In the genomic region with DNA sequence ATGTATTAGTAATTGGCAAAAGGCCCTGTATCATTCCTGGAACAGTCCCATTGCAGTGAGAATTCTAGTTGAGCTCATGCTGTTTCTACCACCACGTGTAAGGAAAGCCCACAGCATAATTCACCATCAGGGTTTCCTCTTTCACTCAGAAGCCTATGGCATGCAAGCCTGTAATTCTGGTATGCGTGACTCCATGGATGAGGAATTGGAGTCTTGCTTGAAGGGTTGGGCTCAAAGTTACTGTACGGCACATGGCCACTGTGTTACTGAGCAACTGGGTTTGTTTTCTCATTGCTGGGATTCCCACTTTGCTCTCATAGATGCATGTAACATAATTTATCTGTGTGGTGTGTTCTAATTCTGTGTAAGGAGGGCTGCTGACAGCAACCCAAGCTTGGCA, we compare ENCODE assay signal across 18 cellular contexts.
A peak's percentile ranks its signal among the peaks of the same experiment; 100 is the strongest.
DNase-seq lines count a peak whose midpoint lies in the region; ATAC-seq and TF ChIP-seq lines count a peak whose summit lies in the region.
"Had no signal": no experiment of that assay in that cellular context is flagged by ENCODE, and none has a peak within 500 bp of the region (broad histone marks: within the 10 kb centered on the region; RNA-seq: fewer than 3 reads in every experiment).

No MANE protein-coding gene starts in this region.

- H3K36me3 Mint-ChIP-seq in CD4-positive, alpha-beta T cell (ENCODE audit: low read depth), result no peaks in the 10 kb centered on the region

- 4% methylated on average over 3 of the region's 3 CpGs for WGBS in SK-N-SH (ENCODE audit: low lambda C conversion rate)
- WGBS in psoas muscle, 3 donors, result 20 to 23% (median 21%) methylated on average over 3 of the region's 3 CpGs

- CTCF ChIA-PET in SK-N-SH (lab: Yijun Ruan, JAX), result no interaction called here
- CTCF ChIA-PET in CD4-positive, alpha-beta T cell (lab: Charles Lee), result interaction anchor here (1.7 kb wide), 1 partner anchor 9 kb away, joined by 3 read pairs; no protein-coding TSS in a partner anchor

- H3K9me3 Mint-ChIP-seq in CD4-positive, alpha-beta T cell, result no peaks in the 10 kb centered on the region
- H3K9me3 Mint-ChIP-seq: dendritic cell treated with granulocyte-macrophage colony-stimulating factor and Interleukin-4, amounts not matched to agents 40 ng/mL and 50 ng/mL, for 4 days had no signal

- no peak overlapping the region for H3K27ac Mint-ChIP-seq in CD4-positive, alpha-beta T cell
- H3K27ac Mint-ChIP-seq: B cell; dendritic cell treated with granulocyte-macrophage colony-stimulating factor and Interleukin-4, amounts not matched to agents 40 ng/mL and 50 ng/mL, for 4 days; nephron progenitor cell had no signal

- H3F3A ChIP-seq in SK-N-SH (replicated peaks; ENCODE audit: insufficient read depth), result no peaks in the 10 kb centered on the region

- H3K9ac ChIP-seq in SK-N-SH, result no peak overlapping the region

- peak overlapping the region; percentile 28; the same call in 1 of the 2 replicates for H3K4me2 ChIP-seq in SK-N-SH

- H3K4me3 ChIP-seq in SK-N-SH (ENCODE audit: low read depth in 2 of 2, low read length in 1 of 2) (no peak overlapping the region; a peak in 1 of 4 replicates), psoas muscle (peak overlapping the region; percentile 40)
- H3K4me3 ChIP-seq: adrenal gland, thoracic aorta had no signal

- H3K27ac ChIP-seq in SK-N-SH (ENCODE audit: low read depth in 2 of 2, low read length in 1 of 2) (no peak overlapping the region), foreskin keratinocyte (no peak overlapping the region), psoas muscle (peak overlapping the region; percentile 73)
- no peak overlapping the region for H3K27ac ChIP-seq in CD4-positive, alpha-beta T cell (ENCODE audit: low read depth, low read length)
- H3K27ac ChIP-seq: adrenal gland, thoracic aorta had no signal

- H3K4me1 ChIP-seq in SK-N-SH (ENCODE audit: control insufficient read depth in 1 of 2, insufficient read depth in 2 of 2, low read depth in 1 of 2, low read length in 1 of 2), result no peaks in the 10 kb centered on the region
- no peaks in the 10 kb centered on the region for H3K4me1 ChIP-seq in foreskin keratinocyte
- H3K4me1 ChIP-seq in psoas muscle, result peaks cover 8% of the 10 kb centered on the region
- H3K4me1 ChIP-seq: adrenal gland had no signal

- TF ChIP-seq RAD21 in SK-N-SH (IDR thresholded peaks at IDR 0.05; ENCODE audit: low read length), result no peak

- ATAC-seq in foreskin keratinocyte (no peak), psoas muscle (peak; percentile 96 to 98 (median 96)), left lobe of liver (no peak), HG03159 (IDR thresholded peaks at IDR 0.05; ENCODE audit: unreplicated experiment) (no peak)
- no peak for ATAC-seq in CD4-positive, alpha-beta T cell (ENCODE audit: poor library complexity)

- no peak overlapping the region for H2AFZ ChIP-seq in SK-N-SH (ENCODE audit: low read depth)

- no peaks in the 10 kb centered on the region for H3K27me3 Mint-ChIP-seq in CD4-positive, alpha-beta T cell
- H3K27me3 Mint-ChIP-seq: B cell; dendritic cell treated with granulocyte-macrophage colony-stimulating factor and Interleukin-4, amounts not matched to agents 40 ng/mL and 50 ng/mL, for 4 days had no signal

- H3K9me3 ChIP-seq in SK-N-SH (peaks cover 9% of the 10 kb centered on the region; the same call in 1 of the 2 replicates), psoas muscle (peaks cover 10% of the 10 kb centered on the region)
- peaks cover 6% of the 10 kb centered on the region for H3K9me3 ChIP-seq in CD4-positive, alpha-beta T cell (ENCODE audit: control insufficient read depth, low read length)
- H3K9me3 ChIP-seq: thoracic aorta had no signal

- intact Hi-C loops in psoas muscle (cut with DNase I), result loop anchor here in 1 of 2 donors (5.0 kb wide), 1 partner anchor 132 kb away; a partner anchor contains a TSS
- intact Hi-C loops in CD4-positive, alpha-beta T cell (cut with DNase I, micrococcal nuclease), result no loop called here

- TF ChIP-seq EP300 in SK-N-SH (IDR thresholded peaks at IDR 0.05; ENCODE audit: borderline replicate concordance in 1 of 2, low read depth in 1 of 2, low read length in 1 of 2), result no peak

- no peak overlapping the region for H3K4me3 Mint-ChIP-seq in CD4-positive, alpha-beta T cell
- H3K4me3 Mint-ChIP-seq: B cell; dendritic cell treated with granulocyte-macrophage colony-stimulating factor and Interleukin-4, amounts not matched to agents 40 ng/mL and 50 ng/mL, for 4 days; nephron progenitor cell had no signal

- POLR2A ChIA-PET in SK-N-SH (lab: Yijun Ruan, JAX), result no interaction called here
- POLR2A ChIA-PET in CD4-positive, alpha-beta T cell (lab: Charles Lee), result no interaction called here

- DNase-seq in GM03348 (ENCODE audit: low spot score), result peak; percentile 51
- DNase-seq in SK-N-SH, result no peak
- peak; percentile 4 to 64 for DNase-seq in foreskin keratinocyte
- no peak for DNase-seq in psoas muscle
- no peak for DNase-seq in left lobe of liver (ENCODE audit: low spot score)
- DNase-seq in CD1c-positive myeloid dendritic cell (ENCODE audit: extremely low spot score), result no peak
- DNase-seq in CD4-positive, alpha-beta T cell, result no peak
- DNase-seq: activated CD4-positive, alpha-beta T cell treated with anti-CD3 and anti-CD28 coated beads, Interleukin-2, amount 50 U/mL, for 4 hours; adrenal gland; erythroblast; KBM-7; NCI-H1105; NCI-H345; nephron progenitor cell had no signal

- H3K79me2 ChIP-seq in SK-N-SH (ENCODE audit: insufficient read depth), result no peaks in the 10 kb centered on the region

- no peaks in the 10 kb centered on the region for H4K20me1 ChIP-seq in SK-N-SH (ENCODE audit: insufficient read depth)

- no peaks in the 10 kb centered on the region for H3K27me3 ChIP-seq in SK-N-SH (ENCODE audit: insufficient read depth)
- no peaks in the 10 kb centered on the region for H3K27me3 ChIP-seq in foreskin keratinocyte
- no peaks in the 10 kb centered on the region for H3K27me3 ChIP-seq in psoas muscle (ENCODE audit: insufficient read depth in 3 of 3, low read length in 2 of 3)
- H3K27me3 ChIP-seq in CD4-positive, alpha-beta T cell (ENCODE audit: control insufficient read depth, insufficient read depth, low read length), result no peaks in the 10 kb centered on the region
- H3K27me3 ChIP-seq: adrenal gland had no signal

- TF ChIP-seq CTCF in SK-N-SH (IDR thresholded peaks at IDR 0.05) (no peak), foreskin keratinocyte (conservative IDR thresholded peaks at IDR 0.05) (no peak), psoas muscle (IDR thresholded peaks at IDR 0.05) (no peak)
- no peak for TF ChIP-seq CTCF in CD4-positive, alpha-beta T cell (IDR thresholded peaks at IDR 0.05)

- no peaks in the 10 kb centered on the region for H3K9me2 ChIP-seq in SK-N-SH

- H3K36me3 ChIP-seq in SK-N-SH (replicated peaks in 1 of 2; ENCODE audit: control insufficient read depth in 1 of 2, insufficient read depth in 2 of 2, low read length in 1 of 2) (no peaks in the 10 kb centered on the region), psoas muscle (ENCODE audit: insufficient read depth in 1 of 2, low read depth in 1 of 2) (no peaks in the 10 kb centered on the region)
- H3K36me3 ChIP-seq: adrenal gland, thoracic aorta had no signal

- H3K4me1 Mint-ChIP-seq in CD4-positive, alpha-beta T cell (ENCODE audit: low read depth), result no peaks in the 10 kb centered on the region
- H3K4me1 Mint-ChIP-seq: B cell had no signal

TF ChIP-seq in SK-N-SH, 30 proteins besides CTCF, POLR2A, EP300 and RAD21:
- peak; percentile 18; the same call in 1 of the 2 replicates for TF ChIP-seq FOSL2 (IDR thresholded peaks at IDR 0.05; ENCODE audit: borderline replicate concordance, low read depth)
- no peak for TF ChIP-seq GATA2 (CRISPR knock-in tag; IDR thresholded peaks at IDR 0.05)

Comparison
In these comparisons a context has a peak if more than half of its experiments do, and no peak if none do; other contexts are left out.
1. DNase-seq: peak in GM03348 (single experiment) and foreskin keratinocyte (2 of 2); none in SK-N-SH (single experiment), psoas muscle (0 of 2), left lobe of liver (single experiment), CD1c-positive myeloid dendritic cell (single experiment) and CD4-positive, alpha-beta T cell (0 of 10).
2. ATAC-seq: peak in psoas muscle (4 of 4); none in foreskin keratinocyte (single experiment), left lobe of liver (single experiment), HG03159 (single experiment) and CD4-positive, alpha-beta T cell (single experiment).